Comparison of ENCODE assay signal across 19 cellular contexts in genomic region chr13:104408733-104409132, GRCh38.
DNase-seq lines count a peak whose midpoint lies in the region; ATAC-seq, FAIRE-seq and TF ChIP-seq lines count a peak whose summit lies in the region.
"Had no signal": no experiment of that assay in that cellular context is flagged by ENCODE, and none has a peak within 500 bp of the region (broad histone marks: within the 10 kb centered on the region; RNA-seq: fewer than 3 reads in every experiment).

No MANE protein-coding gene starts in this region.

- H3K27ac ChIP-seq in RWPE2 (ENCODE audit: poor library complexity, severe bottlenecking) (no peak overlapping the region), endodermal cell (ENCODE audit: low read depth, low read length) (no peak overlapping the region)

- H3K4me1 Mint-ChIP-seq in endodermal cell, result peaks cover 10% of the 10 kb centered on the region
- H3K4me1 Mint-ChIP-seq: IgD-negative memory B cell had no signal

- peak; percentile 60 for ATAC-seq in RWPE2 (ENCODE audit: low read depth)
- ATAC-seq in omental fat pad (ENCODE audit: low FRiP score), result no peak

- DNase-seq in HTR-8/SVneo (ENCODE audit: insufficient read length, low spot score) (peak; percentile 0), RWPE2 (ENCODE audit: low spot score) (no peak), endodermal cell (no peak), renal cortical epithelial cell (ENCODE audit: low read depth) (peak; percentile 22), omental fat pad (ENCODE audit: low spot score) (no peak), T-helper 2 cell (no peak), NCI-H446 (lab: John Stamatoyannopoulos, UW) (no peak)
- DNase-seq in effector CD8-positive, alpha-beta T cell (lab: John Stamatoyannopoulos, UW), result no peak
- DNase-seq: DMS53, Kasumi-1, MV-4-11, NCI-H1436, NCI-H2029 treated with DMSO at 0.1 percent for 48 hours, NCI-H2171 treated with DMSO at 0.1 percent for 48 hours, NCI-H510A, NCI-H82, SIG-M5 had no signal

- H3K4me3 ChIP-seq in RWPE2 (ENCODE audit: severe bottlenecking), result no peak overlapping the region
- no peak overlapping the region for H3K4me3 ChIP-seq in endodermal cell (ENCODE audit: low read length)
- H3K4me3 ChIP-seq: HAP-1 had no signal

- H3K4me3 Mint-ChIP-seq in endodermal cell, result no peak overlapping the region
- H3K4me3 Mint-ChIP-seq: IgD-negative memory B cell had no signal

- H3K27me3 ChIP-seq in RWPE2 (ENCODE audit: insufficient read depth, poor library complexity, severe bottlenecking), result no peaks in the 10 kb centered on the region
- no peaks in the 10 kb centered on the region for H3K27me3 ChIP-seq in endodermal cell (ENCODE audit: control insufficient read depth, insufficient read depth, low read length, poor library complexity, severe bottlenecking)

- 100% methylated on average over 1 of the region's 1 CpG; no CpG with 5 or more reads in 1 of the 2 experiments for WGBS in endodermal cell (ENCODE audit: insufficient coverage in 1 of 2, insufficient read length in 1 of 2), 2 experiments

- H3K4me1 ChIP-seq in RWPE2 (ENCODE audit: insufficient read depth, poor library complexity, severe bottlenecking) (no peaks in the 10 kb centered on the region), endodermal cell (ENCODE audit: control insufficient read depth, insufficient read depth, low read length) (no peaks in the 10 kb centered on the region)
- H3K4me1 ChIP-seq: HAP-1 had no signal

- no peaks in the 10 kb centered on the region for H3K36me3 ChIP-seq in RWPE2 (ENCODE audit: low read depth)
- no peaks in the 10 kb centered on the region for H3K36me3 ChIP-seq in endodermal cell (ENCODE audit: control insufficient read depth, insufficient read depth, low read length)
- H3K36me3 ChIP-seq: HAP-1 had no signal

- H3K36me3 Mint-ChIP-seq in endodermal cell (ENCODE audit: low read depth), result no peaks in the 10 kb centered on the region
- H3K36me3 Mint-ChIP-seq: IgD-negative memory B cell had no signal

- peak overlapping the region; percentile 36 for H3K27ac Mint-ChIP-seq in endodermal cell
- H3K27ac Mint-ChIP-seq: IgD-negative memory B cell had no signal

- no peaks in the 10 kb centered on the region for H3K27me3 Mint-ChIP-seq in endodermal cell (ENCODE audit: insufficient read depth)
- H3K27me3 Mint-ChIP-seq: IgD-negative memory B cell had no signal

- no peak overlapping the region for H3K9ac ChIP-seq in endodermal cell (ENCODE audit: extremely low read depth, low read length, poor library complexity, severe bottlenecking)

- FAIRE-seq in HTR-8/SVneo (lab: Jason Lieb, UNC), result no peak

- H3K9me3 ChIP-seq in RWPE2 (ENCODE audit: severe bottlenecking), result no peaks in the 10 kb centered on the region
- H3K9me3 ChIP-seq in endodermal cell (ENCODE audit: control insufficient read depth, low read length), result no peaks in the 10 kb centered on the region
- H3K9me3 ChIP-seq: HAP-1 had no signal

- TF ChIP-seq CTCF in RWPE2 (IDR thresholded peaks at IDR 0.05; ENCODE audit: poor library complexity, severe bottlenecking), result no peak
- TF ChIP-seq CTCF in endodermal cell (conservative IDR thresholded peaks at IDR 0.05), result no peak
- no peak for TF ChIP-seq CTCF in omental fat pad (IDR thresholded peaks at IDR 0.05)

- H3K9me3 Mint-ChIP-seq in endodermal cell, result no peaks in the 10 kb centered on the region

Comparison
In these comparisons a context has a peak if more than half of its experiments do, and no peak if none do; other contexts are left out.
1. DNase-seq: peak in HTR-8/SVneo (single experiment) and renal cortical epithelial cell (single experiment); none in RWPE2 (single experiment), endodermal cell (single experiment), omental fat pad (single experiment), T-helper 2 cell (0 of 5), NCI-H446 (0 of 2) and effector CD8-positive, alpha-beta T cell (single experiment).